Comparison of ENCODE assay signal across 8 cellular contexts in genomic region chr10:110225441-110225755, GRCh38. TPM values are rescaled to one million over a fixed set of nuclear protein-coding genes. Genes with fewer than 3 reads are reported as not detected.
DNase-seq lines count a peak whose midpoint lies in the region; ATAC-seq, FAIRE-seq and TF ChIP-seq lines count a peak whose summit lies in the region.

No MANE protein-coding gene starts in this region.

- no peak for TF ChIP-seq POLR2A in GM12878 (IDR thresholded peaks at IDR 0.05; ENCODE audit: low read depth, low read length)

- CTCF ChIA-PET in GM12878 (lab: Yijun Ruan, JAX) = interaction anchor here (0.6 to 0.9 kb wide), 4 partner anchors 15 to 87 kb away, joined by 3 read pairs; no protein-coding TSS in a partner anchor

- in situ Hi-C loops in GM12878 (cut with MboI) = no loop called here

- H3K79me2 ChIP-seq in GM12878 (ENCODE audit: control insufficient read depth, insufficient read depth, low read length) = no peaks in the 10 kb centered on the region

- H3K27me3 ChIP-seq in GM12878 (replicated peaks in 1 of 2; ENCODE audit: control insufficient read depth in 2 of 2, insufficient read depth in 2 of 2, low read length in 1 of 2) (peaks cover 0 to 3% of the 10 kb centered on the region in 2 experiments; a peak in 2 of 4 replicates), mucosa of stomach (ENCODE audit: control insufficient read depth, insufficient read depth, low read length) (no peaks in the 10 kb centered on the region)

- H3K9me3 ChIP-seq in GM12878 (replicated peaks; ENCODE audit: control insufficient read depth, insufficient read depth, low read length) = no peaks in the 10 kb centered on the region
- no peaks in the 10 kb centered on the region for H3K9me3 ChIP-seq in mucosa of stomach (ENCODE audit: control insufficient read depth, low read length)

- no peak overlapping the region for H3K27ac ChIP-seq in GM12878 (ENCODE audit: control insufficient read depth, insufficient read depth)

- no peaks in the 10 kb centered on the region for H4K20me1 ChIP-seq in GM12878 (ENCODE audit: control insufficient read depth, insufficient read depth)

- TF ChIP-seq RAD21 in GM12878 (IDR thresholded peaks at IDR 0.05; ENCODE audit: insufficient read depth, low read depth, low read length) = no peak

- H3K9ac ChIP-seq in GM12878 (ENCODE audit: control insufficient read depth, insufficient read depth, low read length) (peak overlapping the region; percentile 30), mucosa of stomach (ENCODE audit: low read length) (peak overlapping the region; percentile 29)

- intact Hi-C loops in GM12878 (cut with micrococcal nuclease; ENCODE audit: unreplicated experiment) = loop anchor here (10.0 kb wide), 1 partner anchor 341 kb away; no protein-coding TSS in a partner anchor

- TF ChIP-seq EP300 in GM12878 (IDR thresholded peaks at IDR 0.05; ENCODE audit: borderline replicate concordance in 1 of 2, control insufficient read depth in 1 of 2, low read depth in 2 of 2, low read length in 2 of 2) = no peak

- RAD21 ChIA-PET in GM12878 (lab: Charles Lee; ENCODE audit: unreplicated experiment) = no interaction called here

- no peak for TF ChIP-seq CTCF in GM12878 (IDR thresholded peaks at IDR 0.05 in 2 of 3, conservative IDR thresholded peaks at IDR 0.05 in 1 of 3; ENCODE audit: control insufficient read depth in 2 of 3, extremely low read depth in 1 of 3, insufficient read depth in 1 of 3, low read depth in 3 of 3, low read length in 3 of 3)

- FAIRE-seq in GM12878 (lab: Jason Lieb, UNC) = no peak

- peak overlapping the region; percentile 48 for H3K4me3 ChIP-seq in GM12878
- no peak overlapping the region for H3K4me3 ChIP-seq in mucosa of stomach (ENCODE audit: low read length)

- POLR2A ChIA-PET in GM12878 (lab: Charles Lee) = interaction anchor here (2.8 kb wide), 1 partner anchor 15 kb away, joined by 10 read pairs; no protein-coding TSS in a partner anchor

- H3K4me1 ChIP-seq in GM12878 (ENCODE audit: control insufficient read depth, insufficient read depth, low read length) (peaks cover 3% of the 10 kb centered on the region; the same call in 1 of the 2 replicates), mucosa of stomach (ENCODE audit: control insufficient read depth, insufficient read depth, low read length) (peaks cover 18% of the 10 kb centered on the region)

- BruUV-seq in GM12878 (replicated peaks; lab: Mats Ljungman, UMichigan) = no TSS peak

- peak overlapping the region; percentile 92 for H2AFZ ChIP-seq in GM12878 (ENCODE audit: control insufficient read depth, low read depth, low read length)

- H3K4me2 ChIP-seq in GM12878 (ENCODE audit: control insufficient read depth, insufficient read depth) = peak overlapping the region; percentile 90

- SMC1A ChIA-PET in GM12878 (lab: Charles Lee; ENCODE audit: uncharacterized antibody, unreplicated experiment) = interaction anchor here (7.5 kb wide), 1 partner anchor 16 kb away, joined by 67 read pairs; the partner anchor contains the start of gene MXI1

- ATAC-seq in GM19035 (IDR thresholded peaks at IDR 0.05; ENCODE audit: unreplicated experiment) = peak; percentile 5
- peak; percentile 5 for ATAC-seq in HG03139 (IDR thresholded peaks at IDR 0.05; ENCODE audit: unreplicated experiment)
- peak; percentile 6 for ATAC-seq in GM12878

- 0% methylated on average over 8 of the region's 8 CpGs for WGBS in GM12878 (ENCODE audit: insufficient coverage, insufficient replicate concordance, low lambda C conversion rate, missing lambda C conversion rate)

- DNase-seq in GM12878 (ENCODE audit: low read depth, low spot score) = no peak
- DNase-seq in foreskin melanocyte = no peak
- no peak for DNase-seq in SW 1271 (lab: John Stamatoyannopoulos, UW)
- DNase-seq in putamen (ENCODE audit: low spot score) = no peak
- no peak for DNase-seq in D341Med (ENCODE audit: low spot score)

- H3K36me3 ChIP-seq in GM12878 (ENCODE audit: control insufficient read depth in 2 of 2, insufficient read depth in 2 of 2, low read length in 1 of 2) = no peaks in the 10 kb centered on the region
- H3K36me3 ChIP-seq in mucosa of stomach (ENCODE audit: control insufficient read depth, insufficient read depth, low read length) = no peaks in the 10 kb centered on the region

TF ChIP-seq in GM12878, 131 proteins besides CTCF, POLR2A, EP300 and RAD21:
- no peak for TF ChIP-seq ZBTB40 (IDR thresholded peaks at IDR 0.05; ENCODE audit: borderline replicate concordance)
- TF ChIP-seq, protein P1, sequence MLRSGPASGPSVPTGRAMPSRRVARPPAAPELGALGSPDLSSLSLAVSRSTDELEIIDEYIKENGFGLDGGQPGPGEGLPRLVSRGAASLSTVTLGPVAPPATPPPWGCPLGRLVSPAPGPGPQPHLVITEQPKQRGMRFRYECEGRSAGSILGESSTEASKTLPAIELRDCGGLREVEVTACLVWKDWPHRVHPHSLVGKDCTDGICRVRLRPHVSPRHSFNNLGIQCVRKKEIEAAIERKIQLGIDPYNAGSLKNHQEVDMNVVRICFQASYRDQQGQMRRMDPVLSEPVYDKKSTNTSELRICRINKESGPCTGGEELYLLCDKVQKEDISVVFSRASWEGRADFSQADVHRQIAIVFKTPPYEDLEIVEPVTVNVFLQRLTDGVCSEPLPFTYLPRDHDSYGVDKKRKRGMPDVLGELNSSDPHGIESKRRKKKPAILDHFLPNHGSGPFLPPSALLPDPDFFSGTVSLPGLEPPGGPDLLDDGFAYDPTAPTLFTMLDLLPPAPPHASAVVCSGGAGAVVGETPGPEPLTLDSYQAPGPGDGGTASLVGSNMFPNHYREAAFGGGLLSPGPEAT (IDR thresholded peaks at IDR 0.05; ENCODE audit: low read depth) = 0 out of 2 replicates have a peak, but pooled peaks have one; percentile 22

RNA-seq across cellular contexts. Expression of gene MXI1, which starts 18.0 kb away (rescaled TPM):
- 10.3 and 11.5 TPM in 2 replicates for total RNA-seq in GM12878 (2013; cell fraction: nucleolus; rRNA removed)
- total RNA-seq in GM12878 (2014; rRNA removed) = 0.23 and 0.49 TPM in 2 replicates
- total RNA-seq in GM12878 (2014; rRNA removed; fragmentation: Illumina TruSeq; extraction: Trizol) = 0.37 and 0.58 TPM in 2 replicates
- 0.35 and 0.74 TPM in 2 replicates for total RNA-seq in GM12878 (2021)
- 4.1 TPM for polyA plus RNA-seq in GM12878 (2011; ENCODE audit: low read depth)
- polyA plus RNA-seq in GM12878 (2011; rRNA removed) = 8.0 and 12.1 TPM in 2 replicates
- polyA plus RNA-seq in GM12878 (2011; cell fraction: cytosol; rRNA removed) = 2.8 and 4.0 TPM in 2 replicates
- 1.7 and 3.4 TPM in 2 replicates for polyA plus RNA-seq in GM12878 (2011; cell fraction: nucleus; rRNA removed)
- polyA plus RNA-seq in GM12878 (2012) = 6.0 and 14.3 TPM in 2 replicates
- polyA plus RNA-seq in GM12878 (2014; fragmentation: Illumina TruSeq; extraction: Trizol) = 0.46 and 1.1 TPM in 2 replicates
- under 1 TPM; 0.26 to 0.37 TPM for polyA plus RNA-seq in GM12878 (2014; fragmentation: Nextera tagmentation; extraction: Ambion mirVana)
- 0.24 and 0.63 TPM in 2 replicates for polyA plus RNA-seq in GM12878 (2014; rRNA removed)
- under 1 TPM; 0.34 to 0.50 TPM for polyA plus RNA-seq in GM12878 (2016; fragmentation: Nextera tagmentation; extraction: Ambion mirVana)
- polyA minus RNA-seq in GM12878 (2011; rRNA and poly(A)+ RNA removed) = 3.9 and 4.8 TPM in 2 replicates
- 2.3 and 3.5 TPM in 2 replicates for polyA minus RNA-seq in GM12878 (2011; cell fraction: cytosol; rRNA and poly(A)+ RNA removed)
- 2.5 and 2.8 TPM in 2 replicates for polyA minus RNA-seq in GM12878 (2011; cell fraction: nucleus; rRNA and poly(A)+ RNA removed)
